ENCODE assay signal across 23 cellular contexts in the genomic region with DNA sequence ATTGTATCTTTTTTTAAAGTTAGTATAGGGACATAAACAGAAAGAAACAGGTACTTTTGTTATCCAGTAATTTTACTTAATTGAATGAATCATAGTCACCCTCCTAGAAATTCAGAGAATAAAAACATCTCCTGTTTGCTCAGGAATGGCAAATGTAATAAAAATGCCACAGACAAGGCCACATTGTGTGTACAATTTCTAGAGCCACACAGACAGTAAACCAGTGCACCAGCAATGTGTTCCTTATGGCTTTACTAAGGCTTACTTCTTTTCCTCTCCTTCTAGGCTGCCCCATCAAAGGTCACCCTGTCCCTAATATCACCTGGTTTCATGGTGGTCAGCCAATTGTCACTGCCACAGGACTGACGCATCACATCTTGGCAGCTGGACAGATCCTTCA.
DNase-seq lines count a peak whose midpoint lies in the region; ATAC-seq and TF ChIP-seq lines count a peak whose summit lies in the region.
"Had no signal": no experiment of that assay in that cellular context is flagged by ENCODE, and none has a peak within 500 bp of the region (broad histone marks: within the 10 kb centered on the region; RNA-seq: fewer than 3 reads in every experiment).

No MANE protein-coding gene starts in this region.

- no TSS peak for BruUV-seq in PC-3 (replicated peaks; lab: Mats Ljungman, UMichigan)

- intact Hi-C loops in PC-3 (cut with micrococcal nuclease), result no loop called here
- intact Hi-C loops in colonic mucosa (cut with DNase I), result no loop called here
- intact Hi-C loops in mucosa of descending colon (cut with DNase I, micrococcal nuclease), result no loop called here
- intact Hi-C loops in activated T-helper 1 cell treated with anti-CD3 and anti-CD28 coated beads, Interleukin-12 subunit alpha, Interleukin-12 subunit beta, Interleukin-2, Interleukin-4 antibody, amounts not matched to agents 30 ng/mL and 10 ng/mL and 1 ng/mL, durations not matched to agents 14 hours and 24 hours and 36 hours (cut with micrococcal nuclease), result no loop called here

- H3K27ac ChIP-seq in PC-3 (ENCODE audit: low read length), result no peak overlapping the region
- H3K27ac ChIP-seq in colonic mucosa, result no peak overlapping the region
- H3K27ac ChIP-seq: A549; BLaER1 treated with 17β-estradiol and CSF1 and Interleukin-3, amounts not matched to agents 10 nM and 100 nM had no signal

- DNase-seq in PC-3, result peak; percentile 15
- peak; percentile 23 for DNase-seq in colonic mucosa
- peak in 1 of 3 donors; percentile 11 for DNase-seq in mucosa of descending colon
- DNase-seq in HFFc6, result no peak
- DNase-seq in activated T-helper 1 cell treated with anti-CD3 and anti-CD28 coated beads, Interleukin-12 subunit alpha, Interleukin-12 subunit beta, Interleukin-2, Interleukin-4 antibody, amounts not matched to agents 30 ng/mL and 10 ng/mL and 1 ng/mL, durations not matched to agents 14 hours and 24 hours and 36 hours (ENCODE audit: low spot score), result no peak
- DNase-seq: 8988T; ACHN; AML-193; BE2C; Calu3; CD4-positive, alpha-beta memory T cell; COR-L47; DMS53; DMS79 treated with DMSO at 0.1 percent for 48 hours; GF-D8; H9 had no signal

- no peaks in the 10 kb centered on the region for H3K9me2 ChIP-seq in PC-3 (replicated peaks; ENCODE audit: low read length)

- no peak overlapping the region for H3K27ac Mint-ChIP-seq in HFFc6
- H3K27ac Mint-ChIP-seq in activated T-helper 1 cell treated with anti-CD3 and anti-CD28 coated beads, Interleukin-12 subunit alpha, Interleukin-12 subunit beta, Interleukin-2, Interleukin-4 antibody, amounts not matched to agents 30 ng/mL and 10 ng/mL and 1 ng/mL, durations not matched to agents 14 hours and 24 hours and 36 hours, result no peak overlapping the region
- H3K27ac Mint-ChIP-seq: CD14-positive monocyte; CD4-positive, alpha-beta memory T cell; GM23338; H9 had no signal

- H3K4me3 ChIP-seq in PC-3 (ENCODE audit: low read length) (no peak overlapping the region), colonic mucosa (no peak overlapping the region), mucosa of descending colon (no peak overlapping the region)
- H3K4me3 ChIP-seq: A549; BLaER1 treated with 17β-estradiol and CSF1 and Interleukin-3, amounts not matched to agents 10 nM and 100 nM; GM23338 had no signal

- CTCF ChIA-PET in PC-3 (lab: Charles Lee), result no interaction called here

- no peaks in the 10 kb centered on the region for H3K27me3 ChIP-seq in PC-3 (ENCODE audit: low read length)
- no peaks in the 10 kb centered on the region for H3K27me3 ChIP-seq in colonic mucosa
- H3K27me3 ChIP-seq: BE2C; BLaER1 treated with 17β-estradiol and CSF1 and Interleukin-3, amounts not matched to agents 10 nM and 100 nM had no signal

- POLR2A ChIA-PET in PC-3 (lab: Charles Lee; ENCODE audit: unreplicated experiment), result no interaction called here

- H4K20me1 ChIP-seq in PC-3 (ENCODE audit: low read length), result no peaks in the 10 kb centered on the region
- H4K20me1 ChIP-seq: BLaER1 treated with 17β-estradiol and CSF1 and Interleukin-3, amounts not matched to agents 10 nM and 100 nM had no signal

- no peak overlapping the region for H2AFZ ChIP-seq in PC-3 (ENCODE audit: low read length)
- H2AFZ ChIP-seq: GM23338 had no signal

- H3K9ac ChIP-seq in PC-3 (ENCODE audit: low read length) (no peak overlapping the region), colonic mucosa (ENCODE audit: low read depth in 2 of 2, low read length in 2 of 2) (no peak overlapping the region)
- H3K9ac ChIP-seq: BLaER1 treated with 17β-estradiol and CSF1 and Interleukin-3, amounts not matched to agents 10 nM and 100 nM had no signal

- H3K36me3 Mint-ChIP-seq in HFFc6 (ENCODE audit: low read depth), result peaks cover 48% of the 10 kb centered on the region
- H3K36me3 Mint-ChIP-seq in activated T-helper 1 cell treated with anti-CD3 and anti-CD28 coated beads, Interleukin-12 subunit alpha, Interleukin-12 subunit beta, Interleukin-2, Interleukin-4 antibody, amounts not matched to agents 30 ng/mL and 10 ng/mL and 1 ng/mL, durations not matched to agents 14 hours and 24 hours and 36 hours (ENCODE audit: low read depth), result no peaks in the 10 kb centered on the region
- H3K36me3 Mint-ChIP-seq: CD14-positive monocyte; CD4-positive, alpha-beta memory T cell had no signal

- no peaks in the 10 kb centered on the region; the same call in none of the 2 replicates for H3K27me3 Mint-ChIP-seq in HFFc6 (ENCODE audit: insufficient read depth)
- H3K27me3 Mint-ChIP-seq in activated T-helper 1 cell treated with anti-CD3 and anti-CD28 coated beads, Interleukin-12 subunit alpha, Interleukin-12 subunit beta, Interleukin-2, Interleukin-4 antibody, amounts not matched to agents 30 ng/mL and 10 ng/mL and 1 ng/mL, durations not matched to agents 14 hours and 24 hours and 36 hours (ENCODE audit: insufficient read depth), result peaks cover 8% of the 10 kb centered on the region

- H3K9me3 ChIP-seq in PC-3 (ENCODE audit: low read length) (no peaks in the 10 kb centered on the region), colonic mucosa (no peaks in the 10 kb centered on the region), mucosa of descending colon (no peaks in the 10 kb centered on the region)
- H3K9me3 ChIP-seq: A549, BE2C had no signal

- no peaks in the 10 kb centered on the region for H3K79me2 ChIP-seq in PC-3 (ENCODE audit: low read length)

- no peak for TF ChIP-seq CTCF in PC-3 (conservative IDR thresholded peaks at IDR 0.05; ENCODE audit: low read depth, low read length)
- TF ChIP-seq CTCF in colonic mucosa (IDR thresholded peaks at IDR 0.05), result no peak
- TF ChIP-seq CTCF in mucosa of descending colon (IDR thresholded peaks at IDR 0.05), result no peak
- no peak for TF ChIP-seq CTCF in HFFc6 (IDR thresholded peaks at IDR 0.05)

- ATAC-seq in PC-3, result peak; percentile 60
- ATAC-seq in mucosa of descending colon, result peak; percentile 82
- no peak for ATAC-seq in GM18498 (IDR thresholded peaks at IDR 0.05; ENCODE audit: unreplicated experiment)
- ATAC-seq in HG02763 (IDR thresholded peaks at IDR 0.05; ENCODE audit: unreplicated experiment), result no peak
- ATAC-seq: A549, GM23338, HCT116 had no signal

- H3K4me1 ChIP-seq in PC-3 (ENCODE audit: insufficient read depth, low read length) (peaks cover 12% of the 10 kb centered on the region), colonic mucosa (no peaks in the 10 kb centered on the region), mucosa of descending colon (ENCODE audit: low read depth) (no peaks in the 10 kb centered on the region)
- H3K4me1 ChIP-seq: A549 had no signal

- H3F3A ChIP-seq in PC-3 (ENCODE audit: low read length, unreplicated experiment), result no peaks in the 10 kb centered on the region

- H3K9me3 Mint-ChIP-seq in HFFc6, result peaks cover 6% of the 10 kb centered on the region; the same call in 1 of the 2 replicates
- H3K9me3 Mint-ChIP-seq in activated T-helper 1 cell treated with anti-CD3 and anti-CD28 coated beads, Interleukin-12 subunit alpha, Interleukin-12 subunit beta, Interleukin-2, Interleukin-4 antibody, amounts not matched to agents 30 ng/mL and 10 ng/mL and 1 ng/mL, durations not matched to agents 14 hours and 24 hours and 36 hours, result no peaks in the 10 kb centered on the region

- H3K4me2 ChIP-seq in PC-3 (ENCODE audit: low read length), result no peak overlapping the region
- H3K4me2 ChIP-seq: A549; BLaER1 treated with 17β-estradiol and CSF1 and Interleukin-3, amounts not matched to agents 10 nM and 100 nM; GM23338 had no signal

- H3K36me3 ChIP-seq in PC-3 (ENCODE audit: low read depth, low read length), result no peaks in the 10 kb centered on the region
- no peaks in the 10 kb centered on the region for H3K36me3 ChIP-seq in colonic mucosa
- no peaks in the 10 kb centered on the region for H3K36me3 ChIP-seq in mucosa of descending colon (ENCODE audit: low read depth)
- H3K36me3 ChIP-seq: BE2C; BLaER1 treated with 17β-estradiol and CSF1 and Interleukin-3, amounts not matched to agents 10 nM and 100 nM had no signal

- H3K4me1 Mint-ChIP-seq in HFFc6 (ENCODE audit: low read depth), result peaks cover under 1% of the 10 kb centered on the region; the same call in 1 of the 2 replicates
- H3K4me1 Mint-ChIP-seq in activated T-helper 1 cell treated with anti-CD3 and anti-CD28 coated beads, Interleukin-12 subunit alpha, Interleukin-12 subunit beta, Interleukin-2, Interleukin-4 antibody, amounts not matched to agents 30 ng/mL and 10 ng/mL and 1 ng/mL, durations not matched to agents 14 hours and 24 hours and 36 hours (ENCODE audit: low read depth), result peaks cover 8% of the 10 kb centered on the region
- H3K4me1 Mint-ChIP-seq: CD14-positive monocyte; CD4-positive, alpha-beta memory T cell had no signal

- H3K4me3 Mint-ChIP-seq in HFFc6, result no peak overlapping the region
- no peak overlapping the region for H3K4me3 Mint-ChIP-seq in activated T-helper 1 cell treated with anti-CD3 and anti-CD28 coated beads, Interleukin-12 subunit alpha, Interleukin-12 subunit beta, Interleukin-2, Interleukin-4 antibody, amounts not matched to agents 30 ng/mL and 10 ng/mL and 1 ng/mL, durations not matched to agents 14 hours and 24 hours and 36 hours
- H3K4me3 Mint-ChIP-seq: CD14-positive monocyte; CD4-positive, alpha-beta memory T cell; GM23338; H9 had no signal

Comparison
In these comparisons a context has a peak if more than half of its experiments do, and no peak if none do; other contexts are left out.
1. ATAC-seq: peak in PC-3 (single experiment) and mucosa of descending colon (single experiment); none in GM18498 (single experiment) and HG02763 (single experiment).
2. DNase-seq: peak in PC-3 (single experiment) and colonic mucosa (single experiment); none in HFFc6 (single experiment) and activated T-helper 1 cell treated with anti-CD3 and anti-CD28 coated beads, Interleukin-12 subunit alpha, Interleukin-12 subunit beta, Interleukin-2, Interleukin-4 antibody, amounts not matched to agents 30 ng/mL and 10 ng/mL and 1 ng/mL, durations not matched to agents 14 hours and 24 hours and 36 hours (single experiment).